In the genomic region with DNA sequence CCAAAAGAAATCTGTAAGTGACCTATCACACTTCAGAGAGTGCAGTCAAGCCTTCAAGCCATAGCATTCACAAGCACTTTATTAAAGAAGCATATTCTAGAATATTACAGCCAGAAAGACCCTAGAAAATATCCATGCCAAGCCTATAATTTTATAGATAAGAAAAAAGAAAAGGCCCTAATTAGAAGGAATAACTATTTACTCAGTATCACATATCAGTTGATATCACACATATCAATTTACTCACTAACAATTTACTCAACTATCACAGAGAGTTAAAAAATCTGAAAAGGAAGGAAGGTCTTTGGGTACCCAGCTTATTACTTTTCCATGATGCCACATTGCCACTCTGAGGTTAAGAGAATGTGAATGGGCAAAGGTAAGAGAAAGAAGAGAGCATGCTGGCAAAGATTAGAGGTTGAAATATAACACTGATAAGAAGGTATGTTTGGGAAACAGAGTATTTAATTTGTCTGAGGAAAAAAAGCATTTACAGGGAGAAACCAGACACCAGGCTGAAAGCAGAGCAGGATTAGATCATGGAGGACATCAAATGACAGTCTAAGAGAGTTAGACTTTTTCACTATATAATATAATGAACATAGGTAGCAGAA, we compare ENCODE assay signal across 27 cellular contexts.
"Had no signal": no experiment of that assay in that cellular context is flagged by ENCODE, and none has a peak within 500 bp of the region (broad histone marks: within the 10 kb centered on the region; RNA-seq: fewer than 3 reads in every experiment).

No MANE protein-coding gene starts in this region.

- DNase-seq: activated CD4-positive, alpha-beta T cell treated with anti-CD3 and anti-CD28 coated beads for 36 hours; activated CD4-positive, CD25-positive, alpha-beta regulatory T cell; activated CD8-positive, alpha-beta T cell treated with anti-CD3 and anti-CD28 coated beads, Interleukin-2, amount 10 ng/mL, durations not matched to agents 7 days and 5 days; activated effector memory CD4-positive, alpha-beta T cell treated with Interleukin-2 at 50 U/mL for 16 hours; activated naive CD4-positive, alpha-beta T cell treated with Interleukin-2 at 50 U/mL for 16 hours; activated T-cell treated with anti-CD3 and anti-CD28 coated beads for 4 hours; anterior cingulate cortex; dermis blood vessel endothelial cell; effector CD4-positive, alpha-beta T cell; foreskin keratinocyte; heart left ventricle; hypothalamus; immature natural killer cell; left lung; lower lobe of right lung; mesenchymal stem cell; mucosa of descending colon; ovary; stimulated activated CD4-positive, alpha-beta T cell treated with anti-CD3 and anti-CD28 coated beads, Interleukin-12 subunit alpha, Interleukin-12 subunit beta, amount 100 ng/mL, for 4 hours; stimulated activated CD4-positive, alpha-beta T cell treated with anti-CD3 and anti-CD28 coated beads, Interleukin-4, amount 100 ng/mL, for 1 hour; stimulated activated naive CD8-positive, alpha-beta T cell treated with anti-CD3 and anti-CD28 coated beads, Interleukin-15, Interleukin-2, amounts not matched to agents 100 U/mL and 50 U/mL, for 24 hours; testis; transverse colon had no signal

- H3K27me3 Mint-ChIP-seq: activated CD4-positive, alpha-beta T cell treated with anti-CD3 and anti-CD28 coated beads for 36 hours; activated naive CD8-positive, alpha-beta T cell; natural killer cell treated with Interleukin-12 subunit alpha and Interleukin-12 subunit beta and Interleukin-15 and Interleukin-18, amount 100 ng/mL, for 72 hours; progenitor cell of endocrine pancreas had no signal

- H3K9me3 Mint-ChIP-seq: immature natural killer cell; natural killer cell treated with Interleukin-12 subunit alpha and Interleukin-12 subunit beta and Interleukin-15 and Interleukin-18, amount 100 ng/mL, for 72 hours had no signal

- H3K4me1 Mint-ChIP-seq: activated CD4-positive, alpha-beta T cell treated with anti-CD3 and anti-CD28 coated beads for 36 hours; immature natural killer cell had no signal

- ATAC-seq: activated CD4-positive, alpha-beta T cell treated with anti-CD3 and anti-CD28 coated beads for 36 hours; activated CD8-positive, alpha-beta T cell treated with anti-CD3 and anti-CD28 coated beads, Interleukin-2, amount 10 ng/mL, durations not matched to agents 7 days and 5 days; foreskin keratinocyte; left lung; lower lobe of right lung; mucosa of descending colon; natural killer cell treated with Interleukin-12 subunit alpha and Interleukin-12 subunit beta and Interleukin-15 and Interleukin-18, amount 100 ng/mL, for 72 hours; sciatic nerve; stimulated activated naive CD8-positive, alpha-beta T cell treated with anti-CD3 and anti-CD28 coated beads, Interleukin-15, Interleukin-2, amounts not matched to agents 100 U/mL and 50 U/mL, for 24 hours had no signal

- H3K27ac Mint-ChIP-seq: activated CD4-positive, alpha-beta T cell treated with anti-CD3 and anti-CD28 coated beads for 36 hours; activated CD8-positive, alpha-beta T cell treated with anti-CD3 and anti-CD28 coated beads, Interleukin-2, amount 10 ng/mL, durations not matched to agents 7 days and 5 days; activated naive CD8-positive, alpha-beta T cell; immature natural killer cell; natural killer cell treated with Interleukin-12 subunit alpha and Interleukin-12 subunit beta and Interleukin-15 and Interleukin-18, amount 100 ng/mL, for 72 hours; progenitor cell of endocrine pancreas had no signal

- H3K4me3 Mint-ChIP-seq: activated CD4-positive, alpha-beta T cell treated with anti-CD3 and anti-CD28 coated beads for 36 hours; activated CD8-positive, alpha-beta T cell treated with anti-CD3 and anti-CD28 coated beads, Interleukin-2, amount 10 ng/mL, durations not matched to agents 7 days and 5 days; activated naive CD8-positive, alpha-beta T cell; immature natural killer cell; natural killer cell treated with Interleukin-12 subunit alpha and Interleukin-12 subunit beta and Interleukin-15 and Interleukin-18, amount 100 ng/mL, for 72 hours had no signal
